In genomic region chr11:94885133-94885532, GRCh38 we compare ENCODE assay signal across 10 cellular contexts.
DNase-seq lines count a peak whose midpoint lies in the region; ATAC-seq, FAIRE-seq and TF ChIP-seq lines count a peak whose summit lies in the region.
"Had no signal": no experiment of that assay in that cellular context is flagged by ENCODE, and none has a peak within 500 bp of the region (broad histone marks: within the 10 kb centered on the region; RNA-seq: fewer than 3 reads in every experiment).

No MANE protein-coding gene starts in this region.

- no peak overlapping the region for H3K27ac ChIP-seq in foreskin keratinocyte

- no peaks in the 10 kb centered on the region for H3K4me1 Mint-ChIP-seq in activated naive CD8-positive, alpha-beta T cell treated with anti-CD3 and anti-CD28 coated beads, Interleukin-2, amount 50 U/mL, for 24 hours

- H3K9me3 Mint-ChIP-seq in activated naive CD8-positive, alpha-beta T cell treated with anti-CD3 and anti-CD28 coated beads, Interleukin-2, amount 50 U/mL, for 24 hours: peaks cover 15% of the 10 kb centered on the region
- H3K9me3 Mint-ChIP-seq: activated naive CD8-positive, alpha-beta T cell treated with anti-CD3 and anti-CD28 coated beads, Interleukin-2, amount 10 ng/mL, durations not matched to agents 7 days and 5 days had no signal

- no peak for TF ChIP-seq POLR2A in H54 (IDR thresholded peaks at IDR 0.05; ENCODE audit: low read depth, low read length)

- no peaks in the 10 kb centered on the region for H3K27me3 Mint-ChIP-seq in activated naive CD8-positive, alpha-beta T cell treated with anti-CD3 and anti-CD28 coated beads, Interleukin-2, amount 50 U/mL, for 24 hours

- H3K4me1 ChIP-seq in foreskin keratinocyte: peaks cover 6% of the 10 kb centered on the region

- no peak overlapping the region for H3K4me3 Mint-ChIP-seq in activated naive CD8-positive, alpha-beta T cell treated with anti-CD3 and anti-CD28 coated beads, Interleukin-2, amount 50 U/mL, for 24 hours
- H3K4me3 Mint-ChIP-seq: activated naive CD8-positive, alpha-beta T cell treated with anti-CD3 and anti-CD28 coated beads, Interleukin-2, amount 10 ng/mL, durations not matched to agents 7 days and 5 days had no signal

- no peak for FAIRE-seq in H54 (lab: Jason Lieb, UNC)

- peaks cover 1% of the 10 kb centered on the region for H3K36me3 Mint-ChIP-seq in activated naive CD8-positive, alpha-beta T cell treated with anti-CD3 and anti-CD28 coated beads, Interleukin-2, amount 50 U/mL, for 24 hours (ENCODE audit: low read depth)
- H3K36me3 Mint-ChIP-seq: activated naive CD8-positive, alpha-beta T cell treated with anti-CD3 and anti-CD28 coated beads, Interleukin-2, amount 10 ng/mL, durations not matched to agents 7 days and 5 days had no signal

- no peak for TF ChIP-seq CTCF in foreskin keratinocyte (conservative IDR thresholded peaks at IDR 0.05)

- no peaks in the 10 kb centered on the region for H3K27me3 ChIP-seq in foreskin keratinocyte

- ATAC-seq in GM18508 (IDR thresholded peaks at IDR 0.05; ENCODE audit: insufficient read depth, unreplicated experiment): peak; percentile 80
- peak; percentile 58 for ATAC-seq in HG02571 (IDR thresholded peaks at IDR 0.05; ENCODE audit: unreplicated experiment)
- peak; percentile 12 for ATAC-seq in foreskin keratinocyte
- no peak for ATAC-seq in activated naive CD8-positive, alpha-beta T cell treated with anti-CD3 and anti-CD28 coated beads, Interleukin-2, amount 50 U/mL, for 24 hours

- DNase-seq in NAMALWA (ENCODE audit: low spot score) (peak; percentile 43), foreskin keratinocyte (peak; percentile 57 to 70), H54 (ENCODE audit: insufficient read length, low spot score) (no peak), anterior cingulate cortex (lab: John Stamatoyannopoulos, UW) (no peak), NCI-H187 treated with DMSO at 0.1 percent for 48 hours (lab: John Stamatoyannopoulos, UW) (no peak)
- no peak for DNase-seq in activated naive CD8-positive, alpha-beta T cell treated with anti-CD3 and anti-CD28 coated beads, Interleukin-2, amount 50 U/mL, for 24 hours
- DNase-seq: activated naive CD8-positive, alpha-beta T cell treated with anti-CD3 and anti-CD28 coated beads, Interleukin-2, amount 10 ng/mL, durations not matched to agents 7 days and 5 days; stimulated activated CD4-positive, alpha-beta T cell treated with anti-CD3 and anti-CD28 coated beads, Interleukin-4, amount 100 ng/mL, for 1 hour had no signal

- no peak overlapping the region for H3K27ac Mint-ChIP-seq in activated naive CD8-positive, alpha-beta T cell treated with anti-CD3 and anti-CD28 coated beads, Interleukin-2, amount 50 U/mL, for 24 hours
- H3K27ac Mint-ChIP-seq: activated naive CD8-positive, alpha-beta T cell treated with anti-CD3 and anti-CD28 coated beads, Interleukin-2, amount 10 ng/mL, durations not matched to agents 7 days and 5 days had no signal

Comparison
In these comparisons a context has a peak if more than half of its experiments do, and no peak if none do; other contexts are left out.
1. DNase-seq: peak in NAMALWA (single experiment) and foreskin keratinocyte (2 of 2); none in H54 (single experiment), activated naive CD8-positive, alpha-beta T cell treated with anti-CD3 and anti-CD28 coated beads, Interleukin-2, amount 50 U/mL, for 24 hours (single experiment), anterior cingulate cortex (0 of 58) and NCI-H187 treated with DMSO at 0.1 percent for 48 hours (single experiment).